In the genomic region with DNA sequence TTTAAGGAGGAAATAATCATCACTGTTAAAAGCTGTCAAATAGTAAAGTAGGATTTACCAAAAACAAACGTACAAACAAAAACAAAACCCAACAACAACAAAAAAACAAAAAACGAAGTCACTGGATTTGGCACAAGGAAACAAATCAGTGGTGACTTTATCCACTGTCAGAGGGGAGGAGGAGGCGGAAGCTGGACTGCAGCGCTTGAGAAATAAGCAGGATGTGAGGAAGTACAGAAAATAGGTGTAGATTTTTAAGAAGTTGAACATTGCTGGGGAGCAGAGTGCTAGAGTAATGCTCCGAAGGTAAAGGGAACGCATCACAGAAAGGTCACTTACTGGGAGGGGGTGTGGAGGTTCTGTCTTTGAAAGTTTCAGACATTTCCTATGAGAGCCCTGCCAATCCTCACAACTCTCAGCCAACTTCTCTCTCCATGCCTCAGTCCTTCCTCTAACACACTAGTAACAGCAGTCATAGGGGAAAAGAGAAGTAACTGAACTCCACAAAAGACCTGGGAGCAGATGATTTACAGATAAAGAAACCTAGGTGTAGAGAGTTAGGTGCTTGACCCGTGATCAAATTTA, we compare ENCODE assay signal across 15 cellular contexts.
DNase-seq lines count a peak whose midpoint lies in the region; ATAC-seq and TF ChIP-seq lines count a peak whose summit lies in the region.
"Had no signal": no experiment of that assay in that cellular context is flagged by ENCODE, and none has a peak within 500 bp of the region (broad histone marks: within the 10 kb centered on the region; RNA-seq: fewer than 3 reads in every experiment).

No MANE protein-coding gene starts in this region.

- POLR2A ChIA-PET in OCI-LY7 (lab: Charles Lee), result interaction anchor here (0.6 to 0.7 kb wide), 2 partner anchors 12 to 71 kb away, joined by 3 to 4 read pairs; no protein-coding TSS in a partner anchor

- intact Hi-C loops in OCI-LY7 (cut with micrococcal nuclease; ENCODE audit: unreplicated experiment), result loop anchor here (10.0 kb wide), 1 partner anchor 116 kb away; no protein-coding TSS in a partner anchor
- intact Hi-C loops in left cardiac atrium (cut with DNase I), result loop anchor here in 1 of 2 donors (10.0 kb wide), 1 partner anchor 226 kb away; no protein-coding TSS in a partner anchor
- intact Hi-C loops in dorsolateral prefrontal cortex (cut with DNase I), result loop anchor here in 1 of 2 donors (10.0 kb wide), 1 partner anchor 496 kb away; no protein-coding TSS in a partner anchor

- BruUV-seq in OCI-LY7 (replicated peaks; lab: Mats Ljungman, UMichigan), result no TSS peak

- TF ChIP-seq CTCF in OCI-LY7 (conservative IDR thresholded peaks at IDR 0.05; ENCODE audit: low read length), result no peak
- TF ChIP-seq CTCF in dorsolateral prefrontal cortex (IDR thresholded peaks at IDR 0.05 in 54 of 56, conservative IDR thresholded peaks at IDR 0.05 in 2 of 56; ENCODE audit: low read depth in 1 of 56, partially characterized antibody in 56 of 56), result no peak

- no peaks in the 10 kb centered on the region for H3K27me3 ChIP-seq in dorsolateral prefrontal cortex
- H3K27me3 ChIP-seq: SJCRH30 had no signal

- peaks cover under 1% of the 10 kb centered on the region; the same call in 1 of the 2 replicates for H3K36me3 ChIP-seq in OCI-LY7 (ENCODE audit: insufficient read depth, low read length)
- H3K36me3 ChIP-seq: SJCRH30 had no signal

- no peaks in the 10 kb centered on the region for H3K9me2 ChIP-seq in OCI-LY7 (ENCODE audit: insufficient read depth, low read length)

- no peaks in the 10 kb centered on the region for H3K79me2 ChIP-seq in OCI-LY7 (ENCODE audit: insufficient read depth, low read depth, low read length)

- peak; percentile 42 to 62 for DNase-seq in AML-193 (lab: John Stamatoyannopoulos, UW)
- peak; percentile 51 for DNase-seq in GF-D8 (lab: John Stamatoyannopoulos, UW)
- no peak for DNase-seq in OCI-LY7 (ENCODE audit: low spot score)
- no peak for DNase-seq in left cardiac atrium
- DNase-seq in COLO668 (lab: John Stamatoyannopoulos, UW; ENCODE audit: unreplicated experiment), result no peak
- DNase-seq in dorsolateral prefrontal cortex, result no peak
- no peak for DNase-seq in NCI-H82 (lab: John Stamatoyannopoulos, UW)
- DNase-seq in NCI-H1417 (lab: John Stamatoyannopoulos, UW), result no peak
- DNase-seq: DMS79, foreskin melanocyte, kidney glomerular epithelial cell, NCI-H2081, NCI-H510A, SJCRH30 had no signal

- no peaks in the 10 kb centered on the region for H4K20me1 ChIP-seq in OCI-LY7 (ENCODE audit: insufficient read depth, low read length)

- no peak overlapping the region for H3K4me3 ChIP-seq in OCI-LY7 (ENCODE audit: low read depth, low read length, poor library complexity, severe bottlenecking)
- no peak overlapping the region for H3K4me3 ChIP-seq in dorsolateral prefrontal cortex
- H3K4me3 ChIP-seq: SJCRH30 had no signal

- CTCF ChIA-PET in OCI-LY7 (lab: Charles Lee; ENCODE audit: unreplicated experiment), result no interaction called here

- H3K27ac ChIP-seq in OCI-LY7 (ENCODE audit: low read depth, low read length, poor library complexity, severe bottlenecking), result peak overlapping the region; percentile 30
- no peak overlapping the region for H3K27ac ChIP-seq in dorsolateral prefrontal cortex
- H3K27ac ChIP-seq: HL-60, SJCRH30 had no signal

- H2AFZ ChIP-seq in OCI-LY7 (ENCODE audit: low read length), result no peak overlapping the region

- peak; percentile 30 to 59 for ATAC-seq in left cardiac atrium

- H3K9me3 ChIP-seq in OCI-LY7 (ENCODE audit: low read length), result no peaks in the 10 kb centered on the region
- H3K9me3 ChIP-seq: SJCRH30 had no signal

- H3K4me2 ChIP-seq in OCI-LY7 (ENCODE audit: low read length), result peak overlapping the region; percentile 20; the same call in 1 of the 2 replicates

- peaks cover 65% of the 10 kb centered on the region for H3K4me1 ChIP-seq in OCI-LY7 (ENCODE audit: insufficient read depth, low read length, poor library complexity, severe bottlenecking)
- H3K4me1 ChIP-seq: SJCRH30 had no signal

Comparison
In these comparisons a context has a peak if more than half of its experiments do, and no peak if none do; other contexts are left out.
1. DNase-seq: peak in AML-193 (2 of 2) and GF-D8 (single experiment); none in OCI-LY7 (single experiment), left cardiac atrium (single experiment), COLO668 (single experiment), dorsolateral prefrontal cortex (0 of 10), NCI-H82 (single experiment) and NCI-H1417 (0 of 3).